9 cellular contexts compared by ENCODE assay signal in genomic region chrX:20116087-20116574, GRCh38. TPM values are rescaled to one million over a fixed set of nuclear protein-coding genes. Genes with fewer than 3 reads are reported as not detected.
A peak's percentile ranks its signal among the peaks of the same experiment; 100 is the strongest.
DNase-seq lines count a peak whose midpoint lies in the region; ATAC-seq and TF ChIP-seq lines count a peak whose summit lies in the region.
"Had no signal": no experiment of that assay in that cellular context is flagged by ENCODE, and none has a peak within 500 bp of the region (broad histone marks: within the 10 kb centered on the region; RNA-seq: fewer than 3 reads in every experiment).

No MANE protein-coding gene starts in this region.

- CTCF ChIA-PET in IMR-90 (lab: Yijun Ruan, JAX), result no interaction called here

- H3K4me2 ChIP-seq in IMR-90 (ENCODE audit: low read depth, low read length), result peak overlapping the region; percentile 10; the same call in 1 of the 2 replicates

- no peak for TF ChIP-seq RAD21 in IMR-90 (IDR thresholded peaks at IDR 0.05; ENCODE audit: low read length)

- H4K8ac ChIP-seq in IMR-90 (ENCODE audit: low read depth in 2 of 2, low read length in 2 of 2), result no peak overlapping the region

- POLR2A ChIA-PET in IMR-90 (lab: Charles Lee; ENCODE audit: unreplicated experiment), result no interaction called here

- H3K36me3 ChIP-seq in BE2C (no peaks in the 10 kb centered on the region), IMR-90 (ENCODE audit: control insufficient read depth, insufficient read depth, low read length) (no peaks in the 10 kb centered on the region), endocrine pancreas (ENCODE audit: control insufficient read depth, insufficient read depth, low read length) (no peaks in the 10 kb centered on the region), neutrophil (no peaks in the 10 kb centered on the region)

- no peak overlapping the region for H3K9ac ChIP-seq in IMR-90 (ENCODE audit: low read depth, low read length)
- peak overlapping the region; percentile 51 for H3K9ac ChIP-seq in endocrine pancreas (ENCODE audit: control insufficient read depth, insufficient read depth, low read length)

- no peaks in the 10 kb centered on the region for H4K20me1 ChIP-seq in IMR-90 (ENCODE audit: insufficient read depth, low read length)

- H3K79me1 ChIP-seq in IMR-90 (ENCODE audit: low read depth in 1 of 2, low read length in 2 of 2), result no peaks in the 10 kb centered on the region

- H3K18ac ChIP-seq in IMR-90 (ENCODE audit: low read depth, low read length), result no peak overlapping the region

- H2BK15ac ChIP-seq in IMR-90 (ENCODE audit: low read depth, low read length), result no peak overlapping the region

- no peaks in the 10 kb centered on the region for H3K9me1 ChIP-seq in IMR-90 (ENCODE audit: insufficient read depth, low read length)

- intact Hi-C loops in IMR-90 (cut with micrococcal nuclease), result loop anchor here (5.0 kb wide), 1 partner anchor 124 kb away; the partner anchor contains the start of gene BCLAF3

- H2AK9ac ChIP-seq in IMR-90 (replicated peaks; ENCODE audit: low read depth, low read length, poor library complexity), result peak overlapping the region; percentile 9

- H3K27me3 ChIP-seq in BE2C (no peaks in the 10 kb centered on the region), IMR-90 (ENCODE audit: control insufficient read depth, insufficient read depth, low read length) (peaks cover 35% of the 10 kb centered on the region), endocrine pancreas (ENCODE audit: control insufficient read depth, insufficient read depth, low read length) (no peaks in the 10 kb centered on the region), neutrophil (peaks cover 35% of the 10 kb centered on the region)

- in situ Hi-C loops in IMR-90 (cut with MboI; ENCODE audit: low sequenced_read_pairs), result loop anchor here (25.0 kb wide), 2 partner anchors 529 to 1729 kb away; no protein-coding TSS in a partner anchor

- peak; percentile 40; the same call in 1 of the 2 replicates for ATAC-seq in IMR-90 (ENCODE audit: low read depth)

- H2BK5ac ChIP-seq in IMR-90 (ENCODE audit: low read depth, low read length, poor library complexity, severe bottlenecking), result no peak overlapping the region

- H3K23ac ChIP-seq in IMR-90 (ENCODE audit: low read depth, low read length), result no peak overlapping the region

- H2AFZ ChIP-seq in IMR-90 (replicated peaks; ENCODE audit: low read length, poor library complexity), result peak overlapping the region; percentile 56

- no peak overlapping the region for H4K91ac ChIP-seq in IMR-90 (ENCODE audit: insufficient read depth, low read depth, low read length)

- no peak overlapping the region for H2AK5ac ChIP-seq in IMR-90 (ENCODE audit: low read depth, low read length)

- TF ChIP-seq CTCF in BE2C (IDR thresholded peaks at IDR 0.05; ENCODE audit: low read depth, low read length), result no peak
- no peak for TF ChIP-seq CTCF in IMR-90 (conservative IDR thresholded peaks at IDR 0.05; ENCODE audit: low read depth, low read length)
- TF ChIP-seq CTCF in neutrophil (IDR thresholded peaks at IDR 0.05), result no peak
- TF ChIP-seq CTCF in foreskin fibroblast (IDR thresholded peaks at IDR 0.05; ENCODE audit: low read depth, low read length), result no peak

- no peak overlapping the region for H2BK120ac ChIP-seq in IMR-90 (ENCODE audit: low read depth, low read length)

- dilution Hi-C loops in IMR-90 (cut with HindIII; ENCODE audit: low sequenced_read_pairs, unreplicated experiment), result no loop called here

- BruUV-seq in IMR-90 (replicated peaks; lab: Mats Ljungman, UMichigan), result no TSS peak

- WGBS in IMR-90 (ENCODE audit: extremely low coverage in 2 of 2, insufficient read length in 1 of 2), 2 experiments, result 31% methylated on average over 16 of the region's 47 CpGs; no CpG with 5 or more reads in 1 of the 2 experiments

- no peak overlapping the region for H3K56ac ChIP-seq in IMR-90 (ENCODE audit: extremely low read depth, insufficient read depth, low read length)

- H3K4ac ChIP-seq in IMR-90 (ENCODE audit: low read depth, low read length), result no peak overlapping the region

- H3K27ac ChIP-seq in IMR-90 (ENCODE audit: insufficient read depth, low read length) (no peak overlapping the region), neutrophil (no peak overlapping the region)

- no peak for TF ChIP-seq POLR2A in IMR-90 (IDR thresholded peaks at IDR 0.05; ENCODE audit: low read depth, low read length)

- H3K14ac ChIP-seq in IMR-90 (replicated peaks; ENCODE audit: low read depth, low read length), result no peak overlapping the region

- no peak overlapping the region for H4K5ac ChIP-seq in IMR-90 (ENCODE audit: low read depth, low read length)

- peak; percentile 13 for DNase-seq in BE2C
- no peak for DNase-seq in IMR-90
- DNase-seq in foreskin fibroblast, result no peak
- DNase-seq in NOMO-1 treated with DMSO at 0.1 percent for 48 hours (lab: John Stamatoyannopoulos, UW; ENCODE audit: unreplicated experiment), result no peak
- DNase-seq in NCI-H524 treated with DMSO at 0.1 percent for 48 hours (lab: John Stamatoyannopoulos, UW), result no peak
- DNase-seq in NCI-H774 (lab: John Stamatoyannopoulos, UW), result no peak
- DNase-seq: T-helper 9 cell had no signal

- no peaks in the 10 kb centered on the region for H3K4me1 ChIP-seq in BE2C
- no peaks in the 10 kb centered on the region for H3K4me1 ChIP-seq in IMR-90 (ENCODE audit: control insufficient read depth, insufficient read depth, low read length)
- no peaks in the 10 kb centered on the region for H3K4me1 ChIP-seq in endocrine pancreas (ENCODE audit: control insufficient read depth, insufficient read depth, low read length)
- peaks cover 26 to 30% of the 10 kb centered on the region in 2 experiments for H3K4me1 ChIP-seq in neutrophil (ENCODE audit: control insufficient read depth in 1 of 2, insufficient read depth in 1 of 2, low read depth in 1 of 2, low read length in 1 of 2)

- no peaks in the 10 kb centered on the region for H3K9me3 ChIP-seq in BE2C
- peaks cover 8% of the 10 kb centered on the region; the same call in 1 of the 2 replicates for H3K9me3 ChIP-seq in IMR-90 (ENCODE audit: control insufficient read depth, insufficient read depth, low read length)
- no peaks in the 10 kb centered on the region for H3K9me3 ChIP-seq in endocrine pancreas (ENCODE audit: control insufficient read depth, low read length)
- no peaks in the 10 kb centered on the region for H3K9me3 ChIP-seq in neutrophil

- H3K4me3 ChIP-seq in BE2C (ENCODE audit: low read depth, low read length), result peak overlapping the region; percentile 38
- no peak overlapping the region; the same call in 1 of the 2 replicates for H3K4me3 ChIP-seq in IMR-90 (ENCODE audit: insufficient read depth, low read depth, low read length)
- no peak overlapping the region for H3K4me3 ChIP-seq in endocrine pancreas (ENCODE audit: control insufficient read depth, insufficient read depth, low read length)
- H3K4me3 ChIP-seq in neutrophil (ENCODE audit: low read depth in 1 of 2, low read length in 1 of 2), result peak overlapping the region; percentile 21 to 25
- H3K4me3 ChIP-seq in foreskin fibroblast (ENCODE audit: low read depth in 1 of 2, low read length in 2 of 2), result peak overlapping the region in 1 of 2 donors; percentile 32

- H2BK20ac ChIP-seq in IMR-90 (ENCODE audit: low read depth, low read length), result no peak overlapping the region

TF ChIP-seq in IMR-90, 13 proteins besides CTCF, POLR2A, EP300 and RAD21:
- TF ChIP-seq CHD1 (IDR thresholded peaks at IDR 0.05; ENCODE audit: low read depth, low read length) (no peak), ELK1 (IDR thresholded peaks at IDR 0.05; ENCODE audit: borderline replicate concordance, low read depth, low read length) (no peak), FOS (IDR thresholded peaks at IDR 0.05; ENCODE audit: low read depth, low read length) (no peak)
TF ChIP-seq in IMR-90: peak in this region for 0.

RNA-seq across cellular contexts. Expression of gene MAP7D2, which starts 0.6 kb away (rescaled TPM):
- polyA plus RNA-seq in BE2C (2012; ENCODE audit: insufficient read depth, insufficient read length, low read depth), result not detected
- total RNA-seq in IMR-90 (2012; rRNA removed), result under 0.01 and 0.18 TPM in 2 replicates
- 0.19 and 0.32 TPM in 2 replicates for polyA plus RNA-seq in IMR-90 (2012; rRNA removed)
- 0.14 and 0.20 TPM in 2 replicates for polyA plus RNA-seq in IMR-90 (2012; cell fraction: cytosol; rRNA removed)
- polyA plus RNA-seq in IMR-90 (2012; cell fraction: nucleus; rRNA removed; ENCODE audit: low replicate concordance), result 0.20 and 0.41 TPM in 2 replicates

RNA-seq across cellular contexts. Expression of gene EIF1AX, which starts 25.5 kb away (rescaled TPM):
- polyA plus RNA-seq in BE2C (2012; ENCODE audit: insufficient read depth, insufficient read length, low read depth), result 80.4 TPM
- total RNA-seq in IMR-90 (2012; rRNA removed), result 12.2 and 55.5 TPM in 2 replicates
- 41.2 and 44.5 TPM in 2 replicates for polyA plus RNA-seq in IMR-90 (2012; rRNA removed)
- 5.6 and 8.1 TPM in 2 replicates for polyA plus RNA-seq in IMR-90 (2012; cell fraction: cytosol; rRNA removed)
- polyA plus RNA-seq in IMR-90 (2012; cell fraction: nucleus; rRNA removed; ENCODE audit: low replicate concordance), result 2.6 and 11.1 TPM in 2 replicates

Comparison
In these comparisons a context has a peak if more than half of its experiments do, and no peak if none do; other contexts are left out.
1. H3K4me3 ChIP-seq: peak in BE2C (single experiment) and neutrophil (2 of 2); none in IMR-90 (single experiment) and endocrine pancreas (single experiment).